In the genomic region with DNA sequence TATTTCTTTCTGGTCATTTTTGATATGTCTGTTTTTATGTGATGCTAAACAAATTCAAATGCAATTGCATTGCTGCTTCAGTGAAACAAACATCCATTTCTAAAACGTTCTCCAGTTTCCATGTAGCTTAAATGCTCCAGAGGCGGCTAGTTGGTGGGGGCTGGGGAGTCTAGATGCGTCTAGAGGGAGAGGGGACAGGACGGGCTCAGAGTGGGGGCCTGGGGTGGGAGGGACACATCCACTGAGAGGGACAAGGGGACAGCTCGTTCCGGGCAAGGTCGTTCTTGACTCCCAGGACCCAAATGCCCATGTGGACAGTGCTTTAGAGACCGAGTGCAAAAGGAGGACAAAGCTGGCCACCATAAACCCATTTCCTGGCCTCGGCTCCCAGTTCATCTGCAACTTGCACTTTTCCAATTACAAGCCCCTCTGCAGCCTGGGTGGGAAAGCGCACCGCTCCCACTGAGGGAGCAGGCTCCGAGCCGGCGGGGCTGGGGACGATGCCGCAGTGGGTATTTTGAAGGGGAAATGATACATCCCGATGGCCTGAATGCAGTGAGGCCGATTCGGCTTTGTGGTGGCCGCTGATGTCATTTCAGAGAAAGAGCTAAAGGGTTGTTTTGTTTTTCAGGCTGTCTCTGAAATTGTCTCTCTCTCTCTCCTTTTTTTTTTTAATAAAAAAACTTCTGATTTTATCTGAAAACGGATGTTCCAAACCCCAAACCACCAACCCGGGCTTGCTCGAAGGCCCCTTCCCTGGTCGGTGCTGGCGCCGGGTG, we compare ENCODE assay signal across 13 cellular contexts.
A peak's percentile ranks its signal among the peaks of the same experiment; 100 is the strongest.
DNase-seq lines count a peak whose midpoint lies in the region; ATAC-seq, FAIRE-seq and TF ChIP-seq lines count a peak whose summit lies in the region.
"Had no signal": no experiment of that assay in that cellular context is flagged by ENCODE, and none has a peak within 500 bp of the region (broad histone marks: within the 10 kb centered on the region; RNA-seq: fewer than 3 reads in every experiment).

No MANE protein-coding gene starts in this region.

- no peaks in the 10 kb centered on the region for H3K79me2 ChIP-seq in astrocyte (ENCODE audit: insufficient read depth, low read length)

- H3K4me1 Mint-ChIP-seq in astrocyte (ENCODE audit: low read depth, unreplicated experiment) = peaks cover 18% of the 10 kb centered on the region
- H3K4me1 Mint-ChIP-seq: CD14-positive monocyte, WTC11 had no signal

- ATAC-seq in left ventricle myocardium superior (peak; percentile 34), GM21619 (IDR thresholded peaks at IDR 0.05; ENCODE audit: unreplicated experiment) (no peak)
- ATAC-seq: WTC11 had no signal

- no peak overlapping the region for H3K4me3 ChIP-seq in astrocyte (ENCODE audit: insufficient read depth, low read depth, low read length)
- H3K4me3 ChIP-seq in spleen = no peak overlapping the region
- no peak overlapping the region for H3K4me3 ChIP-seq in WERI-Rb-1 (ENCODE audit: low read depth, low read length)
- no peak overlapping the region for H3K4me3 ChIP-seq in SJCRH30
- H3K4me3 ChIP-seq: left lung had no signal

- H3K4me1 ChIP-seq in astrocyte (ENCODE audit: insufficient read depth, low read length) (peaks cover 33% of the 10 kb centered on the region), spleen (no peaks in the 10 kb centered on the region), SJCRH30 (no peaks in the 10 kb centered on the region)
- H3K4me1 ChIP-seq: left lung had no signal

- DNase-seq in ELR (ENCODE audit: low read depth) (peak; percentile 57), astrocyte (ENCODE audit: low read depth) (peak; percentile 73), left ventricle myocardium superior (no peak), spleen (no peak), WERI-Rb-1 (no peak), SJCRH30 (no peak)
- no peak for DNase-seq in stimulated activated CD8-positive, alpha-beta memory T cell treated with anti-CD3 and anti-CD28 coated beads, Interleukin-4, amount 100 ng/mL, for 48 hours
- DNase-seq: effector CD8-positive, alpha-beta T cell; left lung; NCI-H2081 had no signal

- no peak overlapping the region for H3K4me3 Mint-ChIP-seq in astrocyte (ENCODE audit: unreplicated experiment)
- H3K4me3 Mint-ChIP-seq: WTC11 had no signal

- H3K9me3 Mint-ChIP-seq in astrocyte (ENCODE audit: unreplicated experiment) = peaks cover 3% of the 10 kb centered on the region

- TF ChIP-seq POLR2A in spleen (IDR thresholded peaks at IDR 0.05) = no peak

- H3K9me3 ChIP-seq in astrocyte (ENCODE audit: insufficient read depth, low read depth, low read length) (peaks cover 3% of the 10 kb centered on the region), spleen (peaks cover 0 to 7% (median 0%) of the 10 kb centered on the region in 8 donors), WERI-Rb-1 (ENCODE audit: severe bottlenecking) (no peaks in the 10 kb centered on the region), SJCRH30 (replicated peaks) (no peaks in the 10 kb centered on the region)
- H3K9me3 ChIP-seq: left lung had no signal

- TF ChIP-seq CTCF in astrocyte (IDR thresholded peaks at IDR 0.05; ENCODE audit: insufficient read depth, low read depth, low read length) = no peak
- TF ChIP-seq CTCF in spleen (IDR thresholded peaks at IDR 0.05 in 8 of 11, conservative IDR thresholded peaks at IDR 0.05 in 3 of 11) = no peak
- TF ChIP-seq CTCF in WERI-Rb-1 (IDR thresholded peaks at IDR 0.05; ENCODE audit: low read depth, low read length) = no peak

- H3K9ac ChIP-seq in astrocyte (ENCODE audit: low read length) = peak overlapping the region; percentile 77

- peak overlapping the region; percentile 61 for H2AFZ ChIP-seq in astrocyte (ENCODE audit: low read depth, low read length)

- peaks cover 8% of the 10 kb centered on the region for H3K27me3 Mint-ChIP-seq in astrocyte (ENCODE audit: low read depth, unreplicated experiment)

- no peak for FAIRE-seq in astrocyte (lab: Jason Lieb, UNC)

- intact Hi-C loops in left ventricle myocardium superior (cut with micrococcal nuclease) (no loop called here), spleen (cut with DNase I; ENCODE audit: low total_unique reads) (no loop called here)

- no peaks in the 10 kb centered on the region for H4K20me1 ChIP-seq in astrocyte (ENCODE audit: insufficient read depth, low read length)

- peak overlapping the region; percentile 89 for H3K27ac ChIP-seq in astrocyte (ENCODE audit: low read depth, low read length)
- H3K27ac ChIP-seq in spleen = peak overlapping the region in 5 of 8 donors; percentile 3 to 57 (median 47)
- no peak overlapping the region for H3K27ac ChIP-seq in WERI-Rb-1
- no peak overlapping the region for H3K27ac ChIP-seq in SJCRH30
- H3K27ac ChIP-seq: left lung had no signal

- 59 to 73% (median 67%) methylated on average over 26 of the region's 26 CpGs for WGBS in spleen, 5 donors

- H3K36me3 ChIP-seq in astrocyte (ENCODE audit: insufficient read depth, low read length) (no peaks in the 10 kb centered on the region), spleen (no peaks in the 10 kb centered on the region), WERI-Rb-1 (no peaks in the 10 kb centered on the region), SJCRH30 (no peaks in the 10 kb centered on the region)
- H3K36me3 ChIP-seq: left lung had no signal

- H3K27me3 ChIP-seq in astrocyte (ENCODE audit: insufficient read depth, low read length) (no peaks in the 10 kb centered on the region), spleen (replicated peaks in 1 of 7) (peaks cover 0 to 43% (median 6%) of the 10 kb centered on the region in 7 donors), WERI-Rb-1 (ENCODE audit: insufficient read depth, low read depth, severe bottlenecking) (no peaks in the 10 kb centered on the region), SJCRH30 (no peaks in the 10 kb centered on the region)

- H3K4me2 ChIP-seq in astrocyte (ENCODE audit: low read length) = peak overlapping the region; percentile 69

- H3K27ac Mint-ChIP-seq in astrocyte (ENCODE audit: unreplicated experiment) = no peak overlapping the region
- H3K27ac Mint-ChIP-seq: CD14-positive monocyte, WTC11 had no signal

- peaks cover 4% of the 10 kb centered on the region for H3K36me3 Mint-ChIP-seq in astrocyte (ENCODE audit: low read depth, unreplicated experiment)
- H3K36me3 Mint-ChIP-seq: CD14-positive monocyte had no signal

Comparison
In these comparisons a context has a peak if more than half of its experiments do, and no peak if none do; other contexts are left out.
1. DNase-seq: peak in ELR (single experiment) and astrocyte (single experiment); none in left ventricle myocardium superior (single experiment), spleen (single experiment), stimulated activated CD8-positive, alpha-beta memory T cell treated with anti-CD3 and anti-CD28 coated beads, Interleukin-4, amount 100 ng/mL, for 48 hours (single experiment), WERI-Rb-1 (single experiment) and SJCRH30 (0 of 2).
2. H3K27ac ChIP-seq: peak in astrocyte (single experiment) and spleen (5 of 8); none in WERI-Rb-1 (single experiment) and SJCRH30 (single experiment).